ENCODE assay signal across 17 cellular contexts in genomic region chr11:110565690-110566336, GRCh38.
DNase-seq lines count a peak whose midpoint lies in the region; ATAC-seq, FAIRE-seq and TF ChIP-seq lines count a peak whose summit lies in the region.
"Had no signal": no experiment of that assay in that cellular context is flagged by ENCODE, and none has a peak within 500 bp of the region (broad histone marks: within the 10 kb centered on the region; RNA-seq: fewer than 3 reads in every experiment).

No MANE protein-coding gene starts in this region.

- H3K4me1 Mint-ChIP-seq in activated T-helper 1 cell treated with anti-CD3 and anti-CD28 coated beads, Interleukin-12 subunit alpha, Interleukin-12 subunit beta, Interleukin-2, Interleukin-4 antibody, amounts not matched to agents 30 ng/mL and 10 ng/mL and 1 ng/mL, durations not matched to agents 14 hours and 24 hours and 36 hours (ENCODE audit: low read depth) = no peaks in the 10 kb centered on the region
- H3K4me1 Mint-ChIP-seq: stimulated activated memory B cell treated with anti-CD40 and anti-IgM and Interleukin-4, amounts not matched to agents 10 μg/mL and 1 μg/mL and 100 μg/mL, for 72 hours had no signal

- H3K36me3 ChIP-seq in K562 (ENCODE audit: control insufficient read depth, insufficient read depth, low read length) (no peaks in the 10 kb centered on the region), osteoblast (ENCODE audit: insufficient read depth, low read length) (no peaks in the 10 kb centered on the region)
- H3K36me3 ChIP-seq: brain microvascular endothelial cell, neural progenitor cell had no signal

- BruUV-seq in K562 (replicated peaks; lab: Mats Ljungman, UMichigan) = no TSS peak

- H3K9me1 ChIP-seq in K562 (ENCODE audit: control insufficient read depth, insufficient read depth, low read length) = no peaks in the 10 kb centered on the region

- H3K9me3 Mint-ChIP-seq in activated T-helper 1 cell treated with anti-CD3 and anti-CD28 coated beads, Interleukin-12 subunit alpha, Interleukin-12 subunit beta, Interleukin-2, Interleukin-4 antibody, amounts not matched to agents 30 ng/mL and 10 ng/mL and 1 ng/mL, durations not matched to agents 14 hours and 24 hours and 36 hours = no peaks in the 10 kb centered on the region
- H3K9me3 Mint-ChIP-seq: neural progenitor cell; stimulated activated memory B cell treated with anti-CD40 and anti-IgM and Interleukin-4, amounts not matched to agents 10 μg/mL and 1 μg/mL and 100 μg/mL, for 72 hours had no signal

- ATAC-seq in K562 (peak; percentile 14; the same call in 2 of the 3 replicates), HG03025 (IDR thresholded peaks at IDR 0.05; ENCODE audit: low FRiP score, unreplicated experiment) (no peak)
- ATAC-seq: GM12878; stimulated activated memory B cell treated with anti-CD40 and anti-IgM and Interleukin-4, amounts not matched to agents 10 μg/mL and 1 μg/mL and 100 μg/mL, for 72 hours had no signal

- H3K4me2 ChIP-seq in K562 (ENCODE audit: insufficient read depth, low read length) (no peak overlapping the region), osteoblast (ENCODE audit: insufficient read depth, low read length) (no peak overlapping the region)
- H3K4me2 ChIP-seq: neural progenitor cell had no signal

- TF ChIP-seq RAD21 in K562 (CRISPR knock-in tag; conservative IDR thresholded peaks at IDR 0.05 in 1 of 2, IDR thresholded peaks at IDR 0.05 in 1 of 2) = no peak

- TF ChIP-seq CTCF in K562 (IDR thresholded peaks at IDR 0.05 in 2 of 3, conservative IDR thresholded peaks at IDR 0.05 in 1 of 3; ENCODE audit: insufficient read depth in 2 of 3, low read depth in 1 of 3, low read length in 3 of 3) (no peak), osteoblast (IDR thresholded peaks at IDR 0.05; ENCODE audit: extremely low read depth, low read depth, low read length) (no peak)

- no peak overlapping the region for H3K9ac ChIP-seq in K562 (ENCODE audit: insufficient read depth in 1 of 2, low read depth in 2 of 2, low read length in 2 of 2)
- H3K9ac ChIP-seq: neural progenitor cell had no signal

- no peak overlapping the region for H3K27ac Mint-ChIP-seq in activated T-helper 1 cell treated with anti-CD3 and anti-CD28 coated beads, Interleukin-12 subunit alpha, Interleukin-12 subunit beta, Interleukin-2, Interleukin-4 antibody, amounts not matched to agents 30 ng/mL and 10 ng/mL and 1 ng/mL, durations not matched to agents 14 hours and 24 hours and 36 hours
- H3K27ac Mint-ChIP-seq: stimulated activated memory B cell treated with anti-CD40 and anti-IgM and Interleukin-4, amounts not matched to agents 10 μg/mL and 1 μg/mL and 100 μg/mL, for 72 hours had no signal

- H3K4me3 Mint-ChIP-seq in activated T-helper 1 cell treated with anti-CD3 and anti-CD28 coated beads, Interleukin-12 subunit alpha, Interleukin-12 subunit beta, Interleukin-2, Interleukin-4 antibody, amounts not matched to agents 30 ng/mL and 10 ng/mL and 1 ng/mL, durations not matched to agents 14 hours and 24 hours and 36 hours = no peak overlapping the region
- H3K4me3 Mint-ChIP-seq: neural progenitor cell; stimulated activated memory B cell treated with anti-CD40 and anti-IgM and Interleukin-4, amounts not matched to agents 10 μg/mL and 1 μg/mL and 100 μg/mL, for 72 hours had no signal

- POLR2A ChIA-PET in K562 (lab: Yijun Ruan, JAX) = interaction anchor here (0.6 kb wide), 1 partner anchor 1811 kb away, joined by 3 read pairs; no protein-coding TSS in a partner anchor

- in situ Hi-C loops in K562 (cut with MboI) = no loop called here

- H3K9me3 ChIP-seq in K562 (replicated peaks; ENCODE audit: control insufficient read depth, insufficient read depth, low read depth, low read length) (no peaks in the 10 kb centered on the region; the same call in 1 of the 2 replicates), osteoblast (ENCODE audit: low read depth, low read length) (no peaks in the 10 kb centered on the region)

- intact Hi-C loops in K562 (cut with micrococcal nuclease) = no loop called here
- intact Hi-C loops in activated T-helper 1 cell treated with anti-CD3 and anti-CD28 coated beads, Interleukin-12 subunit alpha, Interleukin-12 subunit beta, Interleukin-2, Interleukin-4 antibody, amounts not matched to agents 30 ng/mL and 10 ng/mL and 1 ng/mL, durations not matched to agents 14 hours and 24 hours and 36 hours (cut with micrococcal nuclease) = no loop called here

- H3K4me1 ChIP-seq in K562 (replicated peaks in 1 of 2; ENCODE audit: control insufficient read depth in 2 of 2, insufficient read depth in 2 of 2, low read length in 2 of 2) (peaks cover 10 to 13% of the 10 kb centered on the region in 2 experiments; a peak in 4 of 5 replicates), osteoblast (ENCODE audit: insufficient read depth, low read length) (no peaks in the 10 kb centered on the region)

- FAIRE-seq in K562 (lab: Jason Lieb, UNC) = no peak
- FAIRE-seq: GM12878 had no signal

- H2AFZ ChIP-seq in K562 (ENCODE audit: low read depth, low read length) = no peak overlapping the region
- H2AFZ ChIP-seq in osteoblast (ENCODE audit: low read length) = no peak overlapping the region
- H2AFZ ChIP-seq: neural progenitor cell had no signal

- CTCF ChIA-PET in K562 (lab: Yijun Ruan, JAX; ENCODE audit: low intra/inter-chr PET ratio) = no interaction called here

- WGBS in K562 (ENCODE audit: insufficient coverage, low coverage, missing lambda C conversion rate) = 7% methylated on average over 9 of the region's 9 CpGs

- no peak for TF ChIP-seq POLR2A in K562 (conservative IDR thresholded peaks at IDR 0.05)

- H3K4me3 ChIP-seq in K562 = no peak overlapping the region
- H3K4me3 ChIP-seq in osteoblast (ENCODE audit: insufficient read depth, low read length) = no peak overlapping the region
- H3K4me3 ChIP-seq: GM12878, neural progenitor cell had no signal

- no peak for TF ChIP-seq EP300 in K562 (IDR thresholded peaks at IDR 0.05; ENCODE audit: low read length)

- H4K20me1 ChIP-seq in K562 (replicated peaks; ENCODE audit: control insufficient read depth, insufficient read depth, low read length) (no peaks in the 10 kb centered on the region), osteoblast (ENCODE audit: insufficient read depth, low read length) (no peaks in the 10 kb centered on the region)

- DNase-seq in HT-29 (ENCODE audit: low spot score) (peak; percentile 34), NCI-H2107 (lab: John Stamatoyannopoulos, UW) (peak; percentile 41), K562 (ENCODE audit: extremely low read depth in 1 of 4, low spot score in 3 of 4) (no peak), osteoblast (ENCODE audit: insufficient read length, low spot score, missing footprints) (peak; percentile 50), activated gamma-delta T cell (lab: John Stamatoyannopoulos, UW) (no peak), mucosa of gallbladder (ENCODE audit: low spot score) (no peak)
- DNase-seq in activated T-helper 1 cell treated with anti-CD3 and anti-CD28 coated beads, Interleukin-12 subunit alpha, Interleukin-12 subunit beta, Interleukin-2, Interleukin-4 antibody, amounts not matched to agents 30 ng/mL and 10 ng/mL and 1 ng/mL, durations not matched to agents 14 hours and 24 hours and 36 hours (ENCODE audit: low spot score) = no peak
- DNase-seq: activated CD4-positive, CD25-positive, alpha-beta regulatory T cell; activated T-cell treated with anti-CD3 and anti-CD28 coated beads, Interleukin-2, amount 50 U/mL, for 48 hours; COR-L47; NCI-H1417 treated with DMSO at 0.1 percent for 48 hours; SHP77 treated with DMSO at 0.1 percent for 48 hours had no signal

- peaks cover 3% of the 10 kb centered on the region for H3K27me3 Mint-ChIP-seq in activated T-helper 1 cell treated with anti-CD3 and anti-CD28 coated beads, Interleukin-12 subunit alpha, Interleukin-12 subunit beta, Interleukin-2, Interleukin-4 antibody, amounts not matched to agents 30 ng/mL and 10 ng/mL and 1 ng/mL, durations not matched to agents 14 hours and 24 hours and 36 hours (ENCODE audit: insufficient read depth)

- H3K27me3 ChIP-seq in K562 (ENCODE audit: control insufficient read depth in 2 of 2, insufficient read depth in 2 of 2, low read length in 2 of 2) (no peaks in the 10 kb centered on the region), osteoblast (ENCODE audit: insufficient read depth, low read length) (no peaks in the 10 kb centered on the region)
- H3K27me3 ChIP-seq: brain microvascular endothelial cell, neural progenitor cell had no signal

- H3K27ac ChIP-seq in K562 (ENCODE audit: extremely low read depth, low read depth, low read length) (no peak overlapping the region), osteoblast (ENCODE audit: low read depth, low read length) (no peak overlapping the region)
- H3K27ac ChIP-seq: brain microvascular endothelial cell, neural progenitor cell had no signal

- no peaks in the 10 kb centered on the region for H3K79me2 ChIP-seq in K562 (ENCODE audit: control insufficient read depth, insufficient read depth, low read length)
- H3K79me2 ChIP-seq in osteoblast (ENCODE audit: insufficient read depth, low read length) = no peaks in the 10 kb centered on the region

- no peaks in the 10 kb centered on the region for H3K36me3 Mint-ChIP-seq in activated T-helper 1 cell treated with anti-CD3 and anti-CD28 coated beads, Interleukin-12 subunit alpha, Interleukin-12 subunit beta, Interleukin-2, Interleukin-4 antibody, amounts not matched to agents 30 ng/mL and 10 ng/mL and 1 ng/mL, durations not matched to agents 14 hours and 24 hours and 36 hours (ENCODE audit: low read depth)
- H3K36me3 Mint-ChIP-seq: neural progenitor cell; stimulated activated memory B cell treated with anti-CD40 and anti-IgM and Interleukin-4, amounts not matched to agents 10 μg/mL and 1 μg/mL and 100 μg/mL, for 72 hours had no signal

TF ChIP-seq in K562, 482 proteins besides CTCF, POLR2A, EP300 and RAD21 (continues in another document):
- no peak for TF ChIP-seq GABPB2 (CRISPR knock-in tag; conservative IDR thresholded peaks at IDR 0.05)

Comparison
In these comparisons a context has a peak if more than half of its experiments do, and no peak if none do; other contexts are left out.
1. DNase-seq: peak in HT-29 (single experiment), NCI-H2107 (single experiment) and osteoblast (single experiment); none in K562 (0 of 4), activated gamma-delta T cell (single experiment), mucosa of gallbladder (single experiment) and activated T-helper 1 cell treated with anti-CD3 and anti-CD28 coated beads, Interleukin-12 subunit alpha, Interleukin-12 subunit beta, Interleukin-2, Interleukin-4 antibody, amounts not matched to agents 30 ng/mL and 10 ng/mL and 1 ng/mL, durations not matched to agents 14 hours and 24 hours and 36 hours (single experiment).